ENCODE assay signal across 13 cellular contexts in the genomic region with DNA sequence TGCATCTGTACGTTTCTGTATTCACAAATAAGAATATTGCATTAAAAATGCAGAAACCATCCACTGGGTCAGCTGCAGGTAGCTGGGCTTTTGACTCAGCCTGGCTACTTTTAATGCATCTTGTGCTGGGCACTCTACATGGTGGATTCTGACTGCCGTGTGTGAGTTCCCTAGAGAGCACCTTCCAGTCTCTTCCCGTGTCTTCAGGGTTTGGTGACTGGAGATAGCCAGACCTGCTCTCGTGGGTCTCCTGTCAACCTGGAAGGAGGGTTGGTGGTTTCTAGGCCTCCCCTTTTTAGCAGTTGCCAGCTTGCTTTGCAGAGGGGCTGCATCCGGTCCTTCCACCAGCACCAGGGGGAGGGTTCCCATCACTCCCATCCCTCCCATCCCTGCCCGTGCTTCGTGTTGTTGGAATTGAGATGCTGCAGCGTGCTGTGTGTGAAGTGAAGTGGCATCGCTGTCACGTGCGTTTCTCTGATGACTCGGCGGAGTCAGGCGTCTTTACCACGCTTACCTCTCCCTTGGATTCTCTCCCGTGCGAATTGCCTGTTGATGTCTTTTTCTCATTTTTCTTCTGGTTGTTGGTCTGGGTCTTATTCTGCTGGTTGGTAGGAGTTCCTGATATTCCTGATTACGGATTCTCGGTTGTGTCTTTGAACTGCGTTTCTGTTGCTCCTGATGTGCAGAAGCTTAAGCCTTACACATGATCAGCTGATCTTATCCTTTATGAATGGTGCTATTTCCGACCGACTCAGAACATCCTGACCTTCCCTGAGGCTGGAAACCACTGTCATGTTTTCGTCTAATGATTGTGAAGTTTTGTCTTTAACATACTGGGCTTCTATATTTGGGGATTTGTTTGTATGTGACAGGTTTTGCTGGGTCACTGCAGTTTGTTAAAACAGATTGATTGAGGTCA. TPM values are rescaled to one million over a fixed set of nuclear protein-coding genes. Genes with fewer than 3 reads are reported as not detected.
DNase-seq lines count a peak whose midpoint lies in the region; ATAC-seq and TF ChIP-seq lines count a peak whose summit lies in the region.
"Had no signal": no experiment of that assay in that cellular context is flagged by ENCODE, and none has a peak within 500 bp of the region (broad histone marks: within the 10 kb centered on the region; RNA-seq: fewer than 3 reads in every experiment).

No MANE protein-coding gene starts in this region.

- ATAC-seq in heart left ventricle (peak in 2 of 4 donors; percentile 28 to 36), Right ventricle myocardium inferior (no peak), GM19455 (IDR thresholded peaks at IDR 0.05; ENCODE audit: unreplicated experiment) (no peak)

- H3K4me1 ChIP-seq in heart left ventricle: peaks cover 11 to 75% (median 58%) of the 10 kb centered on the region in 12 donors
- peaks cover 0 to 66% (median 39%) of the 10 kb centered on the region in 4 donors for H3K4me1 ChIP-seq in tibial artery
- no peaks in the 10 kb centered on the region for H3K4me1 ChIP-seq in thyroid gland
- H3K4me1 ChIP-seq: prostate gland had no signal

- DNase-seq in heart left ventricle (no peak), Right ventricle myocardium inferior (ENCODE audit: missing footprints) (no peak), epidermal melanocyte (ENCODE audit: insufficient read length, low spot score) (peak; percentile 77), tibial artery (no peak), thyroid gland (no peak)
- DNase-seq: activated CD4-positive, CD25-positive, alpha-beta regulatory T cell; GF-D8; hippocampal formation; SHP77 treated with DMSO at 0.1 percent for 48 hours; stimulated activated CD4-positive, alpha-beta T cell treated with anti-CD3 and anti-CD28 coated beads, Interleukin-4, amount 100 ng/mL, for 1 hour had no signal

- TF ChIP-seq CTCF in heart left ventricle (IDR thresholded peaks at IDR 0.05) (no peak), tibial artery (IDR thresholded peaks at IDR 0.05) (no peak), thyroid gland (IDR thresholded peaks at IDR 0.05) (no peak)

- intact Hi-C loops in heart left ventricle (cut with DNase I): loop anchor here in 5 of 10 donors (5.0 to 10.0 kb wide), 4 partner anchors 40 to 80 kb away; a partner anchor contains a TSS
- intact Hi-C loops in Right ventricle myocardium inferior (cut with DNase I): no loop called here
- intact Hi-C loops in tibial artery (cut with DNase I; ENCODE audit: low total_unique reads): no loop called here
- intact Hi-C loops in thyroid gland (cut with DNase I): no loop called here

- no peak for TF ChIP-seq POLR2A in heart left ventricle (IDR thresholded peaks at IDR 0.05)
- TF ChIP-seq POLR2A in thyroid gland (IDR thresholded peaks at IDR 0.05): no peak

- no peaks in the 10 kb centered on the region for H3K27me3 ChIP-seq in heart left ventricle
- H3K27me3 ChIP-seq in tibial artery: no peaks in the 10 kb centered on the region
- H3K27me3 ChIP-seq in thyroid gland: no peaks in the 10 kb centered on the region

- H3K9me3 ChIP-seq in heart left ventricle: peaks cover 0 to 4% (median 0%) of the 10 kb centered on the region in 12 donors
- no peaks in the 10 kb centered on the region for H3K9me3 ChIP-seq in tibial artery
- H3K9me3 ChIP-seq in thyroid gland: no peaks in the 10 kb centered on the region
- H3K9me3 ChIP-seq: prostate gland had no signal

- H3K36me3 ChIP-seq in heart left ventricle (peaks cover 0 to 27% (median 5%) of the 10 kb centered on the region in 9 donors), tibial artery (peaks cover 0 to 29% (median 7%) of the 10 kb centered on the region in 3 donors), thyroid gland (peaks cover 11 to 21% of the 10 kb centered on the region in 2 donors)

- H3K27ac ChIP-seq in heart left ventricle (peak overlapping the region; percentile 55 to 96 (median 84)), tibial artery (peak overlapping the region; percentile 81 to 87), thyroid gland (no peak overlapping the region)

- 64 to 68% (median 65%) methylated on average over 22 to 23 of the region's 23 CpGs for WGBS in heart left ventricle, 4 donors
- 88% methylated on average over 22 to 23 of the region's 23 CpGs for WGBS in thyroid gland, 2 donors

- H3K4me3 ChIP-seq in heart left ventricle (peak overlapping the region in 5 of 12 donors; percentile 4 to 42 (median 17)), tibial artery (no peak overlapping the region), thyroid gland (replicated peaks in 1 of 3) (no peak overlapping the region)
- H3K4me3 ChIP-seq: prostate gland had no signal

RNA-seq across cellular contexts. Expression of a gene that starts 16.9 kb away (rescaled TPM):
- total RNA-seq in heart left ventricle (100 to 1,000 TPM; 110 to 388 (median 147) TPM), Right ventricle myocardium inferior (143 TPM), thyroid gland (100 to 1,000 TPM; 138 to 282 (median 203) TPM)
- polyA plus RNA-seq in heart left ventricle: 100 to 1,000 TPM; 189 to 206 TPM

RNA-seq across cellular contexts. Expression of a gene that starts 17.4 kb away (rescaled TPM):
- total RNA-seq in heart left ventricle (1 to 10 TPM in 7 of 9 donors, not detected in 2; 1.2 to 3.7 (median 1.5) TPM), Right ventricle myocardium inferior (1.3 TPM), thyroid gland (1 to 10 TPM in 1 of 4 donors, not detected in 3; 1.8 TPM)
- 1 to 10 TPM; 1.0 to 3.1 TPM for polyA plus RNA-seq in heart left ventricle
- total RNA-seq: NCI-H460, prostate gland had no signal

RNA-seq across cellular contexts. Expression of a gene that starts 24.5 kb away (rescaled TPM):
- 10 to 100 TPM in 2 of 9 donors, 1 to 10 TPM in 7; 1.9 to 23.7 (median 6.4) TPM for total RNA-seq in heart left ventricle
- polyA plus RNA-seq in heart left ventricle: 1 to 10 TPM in 1 of 2 donors, under 1 TPM in 1; 0.46 to 3.9 TPM
- 2.9 TPM for total RNA-seq in Right ventricle myocardium inferior
- total RNA-seq in thyroid gland: 10 to 100 TPM; 24.3 to 85.0 (median 54.0) TPM

RNA-seq across cellular contexts. Expression of a gene that starts 41.3 kb away (rescaled TPM):
- 10 to 100 TPM in 3 of 9 donors, 1 to 10 TPM in 6; 6.3 to 14.7 (median 9.1) TPM for total RNA-seq in heart left ventricle
- polyA plus RNA-seq in heart left ventricle: 10 to 100 TPM; 10.6 to 28.3 TPM
- total RNA-seq in Right ventricle myocardium inferior: 12.6 TPM
- total RNA-seq in thyroid gland: 10 to 100 TPM in 3 of 4 donors, 1 to 10 TPM in 1; 9.7 to 18.3 (median 15.4) TPM

RNA-seq across cellular contexts. Expression of a gene that starts 49.7 kb away (rescaled TPM):
- total RNA-seq in heart left ventricle: 1,000 to 10,000 TPM; 1,152 to 4,769 (median 3,109) TPM
- polyA plus RNA-seq in heart left ventricle: 1,000 to 10,000 TPM; 2,982 to 5,295 TPM
- total RNA-seq in Right ventricle myocardium inferior: 6,282 TPM
- 10 to 100 TPM in 3 of 4 donors, 1 to 10 TPM in 1; 5.0 to 39.5 (median 33.9) TPM for total RNA-seq in thyroid gland
- total RNA-seq: NCI-H460 had no signal

Comparison
In these comparisons a context has a peak if more than half of its experiments do, and no peak if none do; other contexts are left out.
1. H3K27ac ChIP-seq: peak in heart left ventricle (12 of 12) and tibial artery (2 of 2); none in thyroid gland (0 of 3).